9 cellular contexts compared by ENCODE assay signal in the genomic region with DNA sequence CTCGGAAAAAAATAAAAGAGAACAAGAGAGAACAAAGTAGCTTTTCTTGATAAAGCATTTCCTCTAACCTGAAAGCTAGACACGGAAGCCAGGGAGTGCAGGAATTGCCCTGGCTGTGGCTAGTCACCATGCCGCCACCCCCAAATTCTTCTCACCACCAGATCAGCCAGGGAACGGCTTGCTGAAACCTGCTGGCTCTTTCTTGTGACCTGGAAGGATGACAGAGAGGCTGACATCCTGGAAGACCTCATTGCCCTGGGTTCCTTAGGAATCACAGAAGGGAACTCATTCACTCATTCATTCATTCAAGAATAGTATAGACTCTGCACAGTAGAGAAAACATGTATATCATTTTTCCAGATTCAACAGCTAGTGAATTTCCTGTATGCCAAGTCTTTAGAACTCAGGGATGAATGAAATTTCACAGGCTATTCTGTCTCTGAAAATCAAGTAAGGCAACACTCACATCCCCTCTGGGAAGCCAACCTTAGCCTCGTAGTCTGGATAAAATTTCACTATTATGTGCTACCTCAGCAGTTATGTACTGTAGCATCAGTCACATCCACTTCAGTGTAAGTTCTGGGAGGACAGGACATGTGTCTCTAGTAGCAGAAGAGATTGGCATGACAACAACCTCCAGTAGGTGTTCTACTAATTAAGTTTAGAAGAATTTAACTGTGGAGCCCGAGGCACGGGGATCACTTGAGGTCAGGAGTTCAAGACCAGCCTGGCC. TPM values are rescaled to one million over a fixed set of nuclear protein-coding genes. Genes with fewer than 3 reads are reported as not detected.
DNase-seq lines count a peak whose midpoint lies in the region; ATAC-seq and TF ChIP-seq lines count a peak whose summit lies in the region.
"Had no signal": no experiment of that assay in that cellular context is flagged by ENCODE, and none has a peak within 500 bp of the region (broad histone marks: within the 10 kb centered on the region; RNA-seq: fewer than 3 reads in every experiment).

No MANE protein-coding gene starts in this region.

- TF ChIP-seq POLR2A in testis (IDR thresholded peaks at IDR 0.05): no peak

- CTCF ChIA-PET in RWPE1 (lab: Yijun Ruan, JAX): no interaction called here

- DNase-seq in RWPE1 (ENCODE audit: low spot score) (no peak), kidney tubule cell (ENCODE audit: low spot score) (peak; percentile 60), AML-193 (lab: John Stamatoyannopoulos, UW) (no peak), testis (no peak), activated gamma-delta T cell treated with Interleukin-2 at 50 U/mL for 16 hours (no peak), NCI-H1436 treated with DMSO at 0.1 percent for 48 hours (lab: John Stamatoyannopoulos, UW) (no peak)
- DNase-seq: NCI-H1417 treated with DMSO at 0.1 percent for 48 hours had no signal

- POLR2A ChIA-PET in RWPE1 (lab: Yijun Ruan, JAX; ENCODE audit: low non-redundant PET): no interaction called here

- H3K27me3 ChIP-seq in testis: no peaks in the 10 kb centered on the region

- ATAC-seq in GM18907 (IDR thresholded peaks at IDR 0.05; ENCODE audit: unreplicated experiment) (peak; percentile 27), HG02610 (IDR thresholded peaks at IDR 0.05; ENCODE audit: unreplicated experiment) (peak; percentile 26)

- no peaks in the 10 kb centered on the region for H3K4me1 ChIP-seq in testis

- H3K4me3 ChIP-seq in testis: no peak overlapping the region

- no peaks in the 10 kb centered on the region for H3K9me3 ChIP-seq in testis

- 60 to 68% methylated on average over 7 of the region's 7 CpGs for WGBS in testis, 2 donors

- intact Hi-C loops in testis (cut with DNase I; ENCODE audit: low total_unique reads): no loop called here

- peak overlapping the region; percentile 56 for H3K27ac ChIP-seq in RWPE1
- H3K27ac ChIP-seq in testis: no peak overlapping the region

- H3K36me3 ChIP-seq in testis (ENCODE audit: low read depth, missing control alignments): no peaks in the 10 kb centered on the region

- TF ChIP-seq CTCF in RWPE1 (conservative IDR thresholded peaks at IDR 0.05; ENCODE audit: low read depth): no peak
- no peak for TF ChIP-seq CTCF in testis (IDR thresholded peaks at IDR 0.05)

RNA-seq across cellular contexts. Expression of gene HS3ST1, which starts 42.2 kb away (rescaled TPM):
- 1 to 10 TPM; 4.3 to 8.8 TPM for total RNA-seq in testis
- polyA plus RNA-seq in testis (ENCODE audit: insufficient read depth, low read depth, low replicate concordance): 1.2 TPM
